1 cellular context compared by ENCODE assay signal in genomic region chr4:151443777-151444176, GRCh38.
TF ChIP-seq lines count a peak whose summit lies in the region.

No MANE protein-coding gene starts in this region.

TF ChIP-seq in WTC11, 78 proteins besides CTCF, POLR2A, EP300 and RAD21 (continued from another document):
- TF ChIP-seq ATF6 (CRISPR knock-in tag; IDR thresholded peaks at IDR 0.05) (no peak), E2F5 (CRISPR knock-in tag; IDR thresholded peaks at IDR 0.05) (no peak), TEAD4 (CRISPR knock-in tag; IDR thresholded peaks at IDR 0.05) (no peak), MYBL2 (CRISPR knock-in tag; IDR thresholded peaks at IDR 0.05) (no peak), FOXP4 (CRISPR knock-in tag; IDR thresholded peaks at IDR 0.05) (no peak), AFF4 (CRISPR knock-in tag; IDR thresholded peaks at IDR 0.05; ENCODE audit: borderline replicate concordance) (no peak), GRHL2 (CRISPR knock-in tag; IDR thresholded peaks at IDR 0.05; ENCODE audit: insufficient replicate concordance, severe bottlenecking) (no peak), ERG (CRISPR knock-in tag; IDR thresholded peaks at IDR 0.05) (no peak), FOXK1 (CRISPR knock-in tag; IDR thresholded peaks at IDR 0.05) (no peak), GTF2I (CRISPR knock-in tag; conservative IDR thresholded peaks at IDR 0.05) (no peak), E2F1 (CRISPR knock-in tag; IDR thresholded peaks at IDR 0.05) (no peak), ZNF219 (CRISPR knock-in tag; IDR thresholded peaks at IDR 0.05; ENCODE audit: borderline replicate concordance) (no peak), ZNF317 (CRISPR knock-in tag; IDR thresholded peaks at IDR 0.05; ENCODE audit: borderline replicate concordance, low read depth) (no peak), PRDM15 (CRISPR knock-in tag; IDR thresholded peaks at IDR 0.05) (no peak)
